In the genomic region with DNA sequence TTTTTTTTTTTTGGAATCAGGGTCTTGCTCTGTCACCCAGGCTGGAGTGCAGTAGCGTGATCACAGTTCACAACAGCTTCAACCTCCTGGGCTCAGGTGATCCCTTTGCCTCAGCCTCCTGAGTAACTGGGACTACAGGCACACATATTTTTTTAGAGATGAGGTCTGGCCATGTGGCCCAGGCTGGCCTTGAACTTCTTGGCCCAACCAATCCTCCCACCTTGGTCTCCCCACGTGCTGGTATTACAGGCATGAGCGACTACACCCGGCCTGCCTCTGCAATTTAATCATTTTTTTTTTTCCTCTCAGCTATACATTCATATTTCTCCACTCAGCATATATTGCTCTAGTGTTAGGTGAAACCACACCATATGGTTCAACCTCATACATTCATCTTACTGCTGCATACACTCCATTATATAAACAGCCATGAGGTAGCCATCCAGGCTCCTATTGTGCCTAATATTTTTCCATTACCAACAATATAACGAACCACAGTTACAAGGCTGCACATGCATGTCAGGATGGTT, we compare ENCODE assay signal across 16 cellular contexts. TPM values are rescaled to one million over a fixed set of nuclear protein-coding genes. Genes with fewer than 3 reads are reported as not detected.
A peak's percentile ranks its signal among the peaks of the same experiment; 100 is the strongest.
DNase-seq lines count a peak whose midpoint lies in the region; ATAC-seq lines count a peak whose summit lies in the region.
"Had no signal": no experiment of that assay in that cellular context is flagged by ENCODE, and none has a peak within 500 bp of the region (broad histone marks: within the 10 kb centered on the region; RNA-seq: fewer than 3 reads in every experiment).

No MANE protein-coding gene starts in this region.

- ATAC-seq in activated CD8-positive, alpha-beta memory T cell treated with anti-CD3 and anti-CD28 coated beads, Interleukin-2, amount 10 ng/mL, durations not matched to agents 7 days and 5 days, result no peak
- ATAC-seq in stimulated activated effector memory CD8-positive, alpha-beta T cell treated with anti-CD3 and anti-CD28 coated beads, Interleukin-12 subunit alpha, Interleukin-12 subunit beta, amount 100 ng/mL, for 72 hours, result no peak
- no peak for ATAC-seq in GM19035 (IDR thresholded peaks at IDR 0.05; ENCODE audit: unreplicated experiment)
- ATAC-seq: SK-N-SH treated with all-trans-retinoic acid at 6 μM for 48 hours had no signal

- intact Hi-C loops in dendritic cell treated with granulocyte-macrophage colony-stimulating factor and Interleukin-4, amounts not matched to agents 40 ng/mL and 50 ng/mL, for 4 days (cut with micrococcal nuclease), result no loop called here

- peaks cover 20% of the 10 kb centered on the region for H3K4me1 Mint-ChIP-seq in activated CD8-positive, alpha-beta memory T cell treated with anti-CD3 and anti-CD28 coated beads, Interleukin-2, amount 10 ng/mL, durations not matched to agents 7 days and 5 days
- peaks cover 63% of the 10 kb centered on the region for H3K4me1 Mint-ChIP-seq in dendritic cell treated with granulocyte-macrophage colony-stimulating factor and Interleukin-4, amounts not matched to agents 40 ng/mL and 50 ng/mL, for 4 days (ENCODE audit: low read depth)
- H3K4me1 Mint-ChIP-seq in stimulated activated effector memory CD8-positive, alpha-beta T cell treated with anti-CD3 and anti-CD28 coated beads, Interleukin-12 subunit alpha, Interleukin-12 subunit beta, amount 100 ng/mL, for 72 hours, result peaks cover 41% of the 10 kb centered on the region

- no peaks in the 10 kb centered on the region for H3K36me3 Mint-ChIP-seq in activated CD8-positive, alpha-beta memory T cell treated with anti-CD3 and anti-CD28 coated beads, Interleukin-2, amount 10 ng/mL, durations not matched to agents 7 days and 5 days
- peaks cover 9% of the 10 kb centered on the region for H3K36me3 Mint-ChIP-seq in dendritic cell treated with granulocyte-macrophage colony-stimulating factor and Interleukin-4, amounts not matched to agents 40 ng/mL and 50 ng/mL, for 4 days (ENCODE audit: low read depth)
- H3K36me3 Mint-ChIP-seq in stimulated activated effector memory CD8-positive, alpha-beta T cell treated with anti-CD3 and anti-CD28 coated beads, Interleukin-12 subunit alpha, Interleukin-12 subunit beta, amount 100 ng/mL, for 72 hours, result peaks cover 7% of the 10 kb centered on the region

- CTCF ChIA-PET in activated CD8-positive, alpha-beta memory T cell treated with anti-CD3 and anti-CD28 coated beads, Interleukin-2, amount 10 ng/mL, durations not matched to agents 7 days and 5 days (lab: Charles Lee), result interaction anchor here (1.0 to 1.6 kb wide), 2 partner anchors 11 to 14 kb away, joined by 4 to 5 read pairs; no protein-coding TSS in a partner anchor

- no peak overlapping the region for H3K4me3 Mint-ChIP-seq in activated CD8-positive, alpha-beta memory T cell treated with anti-CD3 and anti-CD28 coated beads, Interleukin-2, amount 10 ng/mL, durations not matched to agents 7 days and 5 days
- no peak overlapping the region for H3K4me3 Mint-ChIP-seq in dendritic cell treated with granulocyte-macrophage colony-stimulating factor and Interleukin-4, amounts not matched to agents 40 ng/mL and 50 ng/mL, for 4 days
- no peak overlapping the region for H3K4me3 Mint-ChIP-seq in stimulated activated effector memory CD8-positive, alpha-beta T cell treated with anti-CD3 and anti-CD28 coated beads, Interleukin-12 subunit alpha, Interleukin-12 subunit beta, amount 100 ng/mL, for 72 hours
- H3K4me3 Mint-ChIP-seq: CD4-positive, alpha-beta T cell had no signal

- H3K27me3 Mint-ChIP-seq in activated CD8-positive, alpha-beta memory T cell treated with anti-CD3 and anti-CD28 coated beads, Interleukin-2, amount 10 ng/mL, durations not matched to agents 7 days and 5 days, result no peaks in the 10 kb centered on the region
- H3K27me3 Mint-ChIP-seq in dendritic cell treated with granulocyte-macrophage colony-stimulating factor and Interleukin-4, amounts not matched to agents 40 ng/mL and 50 ng/mL, for 4 days, result no peaks in the 10 kb centered on the region
- H3K27me3 Mint-ChIP-seq: CD4-positive, alpha-beta T cell had no signal

- no peak overlapping the region for H3K27ac Mint-ChIP-seq in activated CD8-positive, alpha-beta memory T cell treated with anti-CD3 and anti-CD28 coated beads, Interleukin-2, amount 10 ng/mL, durations not matched to agents 7 days and 5 days
- peak overlapping the region; percentile 54 for H3K27ac Mint-ChIP-seq in dendritic cell treated with granulocyte-macrophage colony-stimulating factor and Interleukin-4, amounts not matched to agents 40 ng/mL and 50 ng/mL, for 4 days
- H3K27ac Mint-ChIP-seq in stimulated activated effector memory CD8-positive, alpha-beta T cell treated with anti-CD3 and anti-CD28 coated beads, Interleukin-12 subunit alpha, Interleukin-12 subunit beta, amount 100 ng/mL, for 72 hours, result peak overlapping the region; percentile 60
- H3K27ac Mint-ChIP-seq: CD4-positive, alpha-beta T cell had no signal

- peak; percentile 17 for DNase-seq in activated CD8-positive, alpha-beta memory T cell treated with anti-CD3 and anti-CD28 coated beads, Interleukin-2, amount 50 U/mL, for 48 hours
- DNase-seq in activated CD8-positive, alpha-beta memory T cell treated with anti-CD3 and anti-CD28 coated beads, Interleukin-2, amount 10 ng/mL, durations not matched to agents 7 days and 5 days, result no peak
- DNase-seq in NCI-H2171 (lab: John Stamatoyannopoulos, UW) (peak; percentile 30), NCI-H146 (lab: John Stamatoyannopoulos, UW) (no peak), C1 segment of cervical spinal cord (lab: John Stamatoyannopoulos, UW) (no peak)
- DNase-seq in stimulated activated effector memory CD8-positive, alpha-beta T cell treated with anti-CD3 and anti-CD28 coated beads, Interleukin-12 subunit alpha, Interleukin-12 subunit beta, amount 100 ng/mL, for 72 hours (ENCODE audit: low spot score in 2 of 2), result no peak
- DNase-seq: AML-193; CD4-positive, alpha-beta T cell; HCEC 1CT; NCI-H1417 treated with DMSO at 0.1 percent for 48 hours; NCI-H226; NCI-H526; SHP77 treated with DMSO at 0.1 percent for 48 hours had no signal

- no peaks in the 10 kb centered on the region for H3K9me3 Mint-ChIP-seq in activated CD8-positive, alpha-beta memory T cell treated with anti-CD3 and anti-CD28 coated beads, Interleukin-2, amount 10 ng/mL, durations not matched to agents 7 days and 5 days (ENCODE audit: low read depth)
- no peaks in the 10 kb centered on the region for H3K9me3 Mint-ChIP-seq in dendritic cell treated with granulocyte-macrophage colony-stimulating factor and Interleukin-4, amounts not matched to agents 40 ng/mL and 50 ng/mL, for 4 days
- no peaks in the 10 kb centered on the region for H3K9me3 Mint-ChIP-seq in stimulated activated effector memory CD8-positive, alpha-beta T cell treated with anti-CD3 and anti-CD28 coated beads, Interleukin-12 subunit alpha, Interleukin-12 subunit beta, amount 100 ng/mL, for 72 hours
- H3K9me3 Mint-ChIP-seq: CD4-positive, alpha-beta T cell had no signal

RNA-seq across cellular contexts. Expression of gene STX2, which starts 7.1 kb away (rescaled TPM):
- 10 to 100 TPM; 17.2 to 17.8 TPM for total RNA-seq in activated CD8-positive, alpha-beta memory T cell treated with anti-CD3 and anti-CD28 coated beads, Interleukin-2, amount 10 ng/mL, durations not matched to agents 7 days and 5 days

RNA-seq across cellular contexts. Expression of gene RAN, which starts 39.9 kb away (rescaled TPM):
- 1,000 to 10,000 TPM; 1,047 to 1,473 TPM for total RNA-seq in activated CD8-positive, alpha-beta memory T cell treated with anti-CD3 and anti-CD28 coated beads, Interleukin-2, amount 10 ng/mL, durations not matched to agents 7 days and 5 days

Comparison
In these comparisons a context has a peak if more than half of its experiments do, and no peak if none do; other contexts are left out.
1. DNase-seq: peak in activated CD8-positive, alpha-beta memory T cell treated with anti-CD3 and anti-CD28 coated beads, Interleukin-2, amount 50 U/mL, for 48 hours (single experiment) and NCI-H2171 (single experiment); none in activated CD8-positive, alpha-beta memory T cell treated with anti-CD3 and anti-CD28 coated beads, Interleukin-2, amount 10 ng/mL, durations not matched to agents 7 days and 5 days (single experiment), stimulated activated effector memory CD8-positive, alpha-beta T cell treated with anti-CD3 and anti-CD28 coated beads, Interleukin-12 subunit alpha, Interleukin-12 subunit beta, amount 100 ng/mL, for 72 hours (0 of 2), NCI-H146 (single experiment) and C1 segment of cervical spinal cord (0 of 14).